8 cellular contexts compared by ENCODE assay signal in the genomic region with DNA sequence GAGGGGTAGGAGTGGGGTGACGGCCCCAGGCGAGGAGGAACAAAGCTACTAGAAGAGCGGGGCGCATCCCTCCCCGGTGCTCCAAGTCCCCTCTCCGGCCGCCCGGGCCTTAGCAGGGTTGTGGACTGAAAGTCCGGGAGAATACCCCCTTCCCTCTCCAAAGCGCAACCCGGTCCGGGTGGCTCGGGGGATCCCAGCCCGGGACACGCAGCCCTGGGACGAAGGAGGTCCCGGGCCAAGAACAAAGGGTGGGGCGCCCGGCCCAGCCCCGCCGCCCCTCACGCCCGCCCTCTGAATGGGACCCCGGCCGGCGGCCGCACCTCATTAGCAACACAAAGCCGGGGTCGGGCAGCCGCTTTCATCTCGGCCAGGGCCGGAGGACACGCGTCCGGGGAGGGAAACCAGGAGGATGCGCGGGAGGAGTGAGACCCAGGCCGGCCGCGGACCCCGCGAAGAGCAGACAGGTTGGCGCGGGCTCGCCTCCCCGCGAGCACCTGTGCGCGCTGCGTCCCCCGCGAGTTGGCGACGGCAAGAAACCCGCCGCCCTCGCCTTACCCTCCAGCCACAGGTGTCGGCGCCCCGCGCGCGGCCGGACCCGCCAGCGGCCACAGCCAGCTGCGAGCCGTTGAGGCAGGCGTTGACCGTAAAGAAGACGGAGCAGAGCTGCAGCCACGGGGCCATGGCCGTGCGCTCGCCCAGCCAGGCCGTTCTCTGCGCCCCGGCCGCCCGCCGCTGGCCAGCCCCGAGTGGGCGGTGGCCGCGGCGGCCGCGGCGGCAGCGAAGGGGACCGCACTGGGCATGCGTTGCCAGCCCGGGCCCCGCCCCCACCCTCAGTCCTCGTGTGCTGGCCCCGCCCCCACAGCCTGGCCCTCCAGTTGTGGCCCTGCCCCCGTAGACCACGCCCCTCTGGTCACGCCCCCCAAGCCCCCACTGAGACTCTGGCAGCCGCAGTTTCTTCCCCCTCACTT.
DNase-seq lines count a peak whose midpoint lies in the region; ATAC-seq and TF ChIP-seq lines count a peak whose summit lies in the region.

A gene (minus strand): TSS at position 748 of the 968 bp plus-strand sequence. CDS start 67 bp downstream, at position 681.

- DNase-seq in NCI-H446 (lab: John Stamatoyannopoulos, UW) (peak; percentile 11 to 70), NCI-H446 treated with DMSO at 0.1 percent for 48 hours (lab: John Stamatoyannopoulos, UW) (no peak), Kasumi-1 (lab: John Stamatoyannopoulos, UW) (peak; percentile 15 to 45), SW 1271 (lab: John Stamatoyannopoulos, UW) (peak; percentile 3 to 54), astrocyte of the cerebellum (ENCODE audit: low read depth) (peak; percentile 54), hippocampal formation (lab: John Stamatoyannopoulos, UW) (peak; percentile 12 to 64), retinal pigment epithelial cell (ENCODE audit: low read depth) (no peak)

- TF ChIP-seq CTCF in astrocyte of the cerebellum (IDR thresholded peaks at IDR 0.05; ENCODE audit: low read depth, low read length, missing control alignments), result no peak
- no peak for TF ChIP-seq CTCF in retinal pigment epithelial cell (conservative IDR thresholded peaks at IDR 0.05; ENCODE audit: low read depth, low read length)

- ATAC-seq in HG02970 (IDR thresholded peaks at IDR 0.05; ENCODE audit: low FRiP score, unreplicated experiment), result no peak

- in situ Hi-C loops in astrocyte of the cerebellum (cut with HindIII; ENCODE audit: low sequenced_read_pairs), result no loop called here

- H3K4me3 ChIP-seq in astrocyte of the cerebellum (ENCODE audit: low read depth, low read length), result peak within 1 kb of the TSS; percentile 81
- peak within 1 kb of the TSS; percentile 75 for H3K4me3 ChIP-seq in retinal pigment epithelial cell (ENCODE audit: low read length)

Comparison
In these comparisons a context has a peak if more than half of its experiments do, and no peak if none do; other contexts are left out.
1. DNase-seq: peak in NCI-H446 (2 of 2), Kasumi-1 (2 of 2), SW 1271 (2 of 2), astrocyte of the cerebellum (single experiment) and hippocampal formation (2 of 2); none in NCI-H446 treated with DMSO at 0.1 percent for 48 hours (single experiment) and retinal pigment epithelial cell (single experiment).